Comparison of ENCODE assay signal across 23 cellular contexts in the genomic region with DNA sequence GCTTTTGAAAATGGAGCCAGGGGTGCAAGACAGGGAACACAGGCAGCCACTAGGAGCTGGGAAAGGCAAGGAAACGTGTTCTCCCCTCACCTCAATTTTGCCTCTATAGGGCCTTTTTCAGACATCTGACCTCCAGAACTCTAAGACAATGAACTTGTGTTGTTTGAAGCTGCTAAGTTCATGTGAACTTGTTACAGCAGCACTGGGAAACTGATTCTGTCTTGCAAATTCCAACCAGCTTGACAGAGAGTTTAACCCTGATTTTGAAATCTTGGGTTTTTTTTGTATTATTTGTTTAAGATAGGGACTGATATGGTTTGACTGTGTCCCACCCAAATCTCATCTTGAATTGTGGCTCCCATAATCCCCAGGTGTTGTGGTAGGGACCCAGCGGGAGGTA.
"Had no signal": no experiment of that assay in that cellular context is flagged by ENCODE, and none has a peak within 500 bp of the region (broad histone marks: within the 10 kb centered on the region; RNA-seq: fewer than 3 reads in every experiment).

No MANE protein-coding gene starts in this region.

- H3K27me3 ChIP-seq: dorsolateral prefrontal cortex, esophagus squamous epithelium, neural progenitor cell, spleen, tibial nerve, upper lobe of left lung had no signal

- H2AFZ ChIP-seq: neural progenitor cell had no signal

- H3K4me1 Mint-ChIP-seq: immature natural killer cell; naive B cell; stimulated activated naive B cell treated with anti-CD40 and anti-IgM and Interleukin-4, amounts not matched to agents 10 μg/mL and 1 μg/mL and 100 μg/mL, for 72 hours had no signal

- H3K27me3 Mint-ChIP-seq: stimulated activated naive CD8-positive, alpha-beta T cell treated with anti-CD3 and anti-CD28 coated beads, Interleukin-15, Interleukin-2, amounts not matched to agents 100 ng/mL and 50 ng/mL, for 24 hours had no signal

- ATAC-seq: left ventricle myocardium superior; lower lobe of right lung; mucosa of descending colon; natural killer cell treated with Interleukin-12 subunit alpha and Interleukin-12 subunit beta and Interleukin-15 and Interleukin-18, amount 100 ng/mL, for 72 hours; right cardiac atrium; stimulated activated naive B cell treated with anti-CD40 and anti-IgM and Interleukin-4, amounts not matched to agents 10 μg/mL and 1 μg/mL and 100 μg/mL, for 72 hours had no signal

- H3K9ac ChIP-seq: neural progenitor cell had no signal

- H3K4me3 Mint-ChIP-seq: immature natural killer cell; naive B cell; natural killer cell treated with Interleukin-12 subunit alpha and Interleukin-12 subunit beta and Interleukin-15 and Interleukin-18, amount 100 ng/mL, for 72 hours; neural progenitor cell; stimulated activated naive B cell treated with anti-CD40 and anti-IgM and Interleukin-4, amounts not matched to agents 10 μg/mL and 1 μg/mL and 100 μg/mL, for 72 hours; stimulated activated naive CD8-positive, alpha-beta T cell treated with anti-CD3 and anti-CD28 coated beads, Interleukin-15, Interleukin-2, amounts not matched to agents 100 ng/mL and 50 ng/mL, for 24 hours had no signal

- H3K4me3 ChIP-seq: dorsolateral prefrontal cortex, esophagus squamous epithelium, lower lobe of right lung, mucosa of descending colon, neural progenitor cell, prostate gland, skin epidermis, spleen, thoracic aorta, tibial nerve, upper lobe of left lung had no signal

- H3K27ac ChIP-seq: dorsolateral prefrontal cortex, esophagus squamous epithelium, lower lobe of right lung, neural progenitor cell, prostate gland, skin epidermis, spleen, thoracic aorta, tibial nerve, upper lobe of left lung had no signal

- H3K27ac Mint-ChIP-seq: immature natural killer cell; naive B cell; natural killer cell treated with Interleukin-12 subunit alpha and Interleukin-12 subunit beta and Interleukin-15 and Interleukin-18, amount 100 ng/mL, for 72 hours; neural progenitor cell; stimulated activated naive B cell treated with anti-CD40 and anti-IgM and Interleukin-4, amounts not matched to agents 10 μg/mL and 1 μg/mL and 100 μg/mL, for 72 hours; stimulated activated naive CD8-positive, alpha-beta T cell treated with anti-CD3 and anti-CD28 coated beads, Interleukin-15, Interleukin-2, amounts not matched to agents 100 ng/mL and 50 ng/mL, for 24 hours had no signal

- H3K9me3 ChIP-seq: esophagus squamous epithelium, lower lobe of right lung, mucosa of descending colon, prostate gland, spleen, thoracic aorta, tibial nerve, upper lobe of left lung had no signal

- H3K36me3 ChIP-seq: esophagus squamous epithelium, lower lobe of right lung, neural progenitor cell, prostate gland, spleen, thoracic aorta, tibial nerve, upper lobe of left lung had no signal

- H3K4me2 ChIP-seq: neural progenitor cell had no signal

- H3K4me1 ChIP-seq: esophagus squamous epithelium, neural progenitor cell, prostate gland had no signal

- DNase-seq: dorsolateral prefrontal cortex; effector CD4-positive, alpha-beta T cell; erythroblast; esophagus squamous epithelium; hypothalamus; immature natural killer cell; islet precursor cell; left ventricle myocardium superior; lower lobe of right lung; mucosa of descending colon; naive B cell; right cardiac atrium; spleen; stimulated activated CD4-positive, alpha-beta T cell treated with anti-CD3 and anti-CD28 coated beads, Interleukin-2, amount 100 ng/mL, for 48 hours; stimulated activated naive B cell treated with anti-CD40 and anti-IgM and Interleukin-4, amounts not matched to agents 10 μg/mL and 1 μg/mL and 100 μg/mL, for 72 hours; upper lobe of left lung had no signal

- H3K36me3 Mint-ChIP-seq: immature natural killer cell; natural killer cell treated with Interleukin-12 subunit alpha and Interleukin-12 subunit beta and Interleukin-15 and Interleukin-18, amount 100 ng/mL, for 72 hours; stimulated activated naive B cell treated with anti-CD40 and anti-IgM and Interleukin-4, amounts not matched to agents 10 μg/mL and 1 μg/mL and 100 μg/mL, for 72 hours had no signal
